In the genomic region with DNA sequence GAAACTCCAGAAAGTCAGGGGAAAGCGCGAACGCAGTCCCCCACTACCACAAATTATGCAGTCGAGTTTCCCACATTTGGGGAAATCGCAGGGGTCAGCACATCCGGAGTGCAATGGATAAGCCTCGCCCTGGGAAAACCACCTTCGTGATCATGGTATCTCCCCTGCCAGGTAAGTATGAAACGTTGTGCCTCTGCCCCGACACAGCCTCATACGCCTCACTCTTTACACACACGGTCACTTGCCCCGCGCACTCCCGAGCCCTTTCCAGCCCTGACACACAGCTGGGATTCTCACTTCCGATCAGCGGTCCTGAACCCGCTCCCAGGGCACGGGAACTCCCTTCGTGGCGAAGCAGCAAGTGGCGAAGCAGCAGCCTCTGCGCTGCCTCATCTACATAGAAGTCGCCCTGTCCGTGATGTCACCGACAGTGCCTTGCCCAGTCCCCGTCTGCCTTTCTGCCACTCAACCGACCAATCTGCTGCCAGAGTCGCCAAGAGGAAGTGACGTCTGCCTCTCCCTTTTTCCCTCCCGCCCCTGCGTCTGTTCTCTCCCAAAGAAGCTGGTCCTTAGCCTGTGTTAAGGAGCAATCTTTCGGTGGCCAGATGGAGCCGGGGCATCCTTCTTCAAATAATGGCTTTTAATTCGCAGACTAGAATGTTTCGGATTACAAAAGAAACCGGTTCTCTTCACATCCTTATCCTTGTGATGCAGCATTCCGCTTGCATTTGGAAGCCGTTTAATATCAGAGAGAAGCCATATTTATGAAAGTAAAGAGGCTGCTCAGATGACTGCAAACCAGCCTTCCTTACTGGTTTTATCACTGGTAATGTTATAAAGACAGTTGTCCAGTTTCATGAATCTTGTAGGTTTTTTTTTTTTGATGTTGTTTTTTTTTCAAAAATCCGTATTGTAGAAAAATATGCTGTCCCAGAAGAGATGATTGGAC, we compare ENCODE assay signal across 8 cellular contexts. TPM values are rescaled to one million over a fixed set of nuclear protein-coding genes. Genes with fewer than 3 reads are reported as not detected.
DNase-seq lines count a peak whose midpoint lies in the region; TF ChIP-seq lines count a peak whose summit lies in the region.
"Not testable (repeated sequence)": the region's sequence is repeated elsewhere in the genome, so short reads cannot be mapped to it uniquely, and the experiment has no call there.

A gene (minus strand): TSS at position 179 of the 949 bp plus-strand sequence.

- H3K27me3 ChIP-seq in A673 (replicated peaks; ENCODE audit: insufficient read depth, low read depth, low read length, poor library complexity) = not testable (repeated sequence)

- peaks cover 26% of the 10 kb centered on the region for H3K27me3 Mint-ChIP-seq in activated naive CD4-positive, alpha-beta T cell treated with anti-CD3 and anti-CD28 coated beads, Interleukin-2, amount 10 ng/mL, durations not matched to agents 7 days and 5 days

- not testable (repeated sequence) for H3K4me1 ChIP-seq in A673 (ENCODE audit: insufficient read depth, low read length, poor library complexity, severe bottlenecking); mesodermal cell (ENCODE audit: control insufficient read depth, insufficient read depth, low read length, poor library complexity, severe bottlenecking)

- intact Hi-C loops in A673 (cut with micrococcal nuclease; ENCODE audit: unreplicated experiment) = not testable (repeated sequence)
- intact Hi-C loops in T-helper 2 cell treated with Interferon-gamma antibody and Interleukin-4, amounts not matched to agents 100 ng/mL and 5 ng/mL, for 36 hours (cut with micrococcal nuclease) = loop anchor here (1.0 kb wide), 1 partner anchor 15 kb away; no protein-coding TSS in a partner anchor

- not testable (repeated sequence) for H3K27ac Mint-ChIP-seq in activated naive CD4-positive, alpha-beta T cell treated with anti-CD3 and anti-CD28 coated beads, Interleukin-2, amount 10 ng/mL, durations not matched to agents 7 days and 5 days

- H3K36me3 ChIP-seq in A673 (ENCODE audit: insufficient read depth, low read length, poor library complexity, severe bottlenecking); mesodermal cell (ENCODE audit: control insufficient read depth, insufficient read depth, low read length): not testable (repeated sequence)

- CTCF ChIA-PET in A673 (lab: Charles Lee); activated naive CD4-positive, alpha-beta T cell treated with anti-CD3 and anti-CD28 coated beads, Interleukin-2, amount 10 ng/mL, durations not matched to agents 7 days and 5 days (lab: Charles Lee): not testable (repeated sequence)

- not testable (repeated sequence) for H3K9me3 Mint-ChIP-seq in activated naive CD4-positive, alpha-beta T cell treated with anti-CD3 and anti-CD28 coated beads, Interleukin-2, amount 10 ng/mL, durations not matched to agents 7 days and 5 days

- H3K9me3 ChIP-seq in A673 (ENCODE audit: low read depth, low read length, poor library complexity, severe bottlenecking); mesodermal cell (ENCODE audit: control insufficient read depth, low read length): not testable (repeated sequence)

- H3K4me1 Mint-ChIP-seq in activated naive CD4-positive, alpha-beta T cell treated with anti-CD3 and anti-CD28 coated beads, Interleukin-2, amount 10 ng/mL, durations not matched to agents 7 days and 5 days = not testable (repeated sequence)

- POLR2A ChIA-PET in A673 (lab: Charles Lee; ENCODE audit: low non-redundant PET) = interaction anchor here (0.7 to 1.6 kb wide), 5 partner anchors 9 to 925 kb away, joined by 3 to 6 read pairs (median 5); a partner anchor contains a TSS

- TF ChIP-seq CTCF in A673 (conservative IDR thresholded peaks at IDR 0.05; ENCODE audit: low read depth, low read length) = not testable (repeated sequence)

- BruUV-seq in A673 (replicated peaks; lab: Mats Ljungman, UMichigan) = TSS peak; percentile 98

- peak within 1 kb of the TSS; percentile 95 for H3K27ac ChIP-seq in A673 (ENCODE audit: low read depth, low read length, poor library complexity, severe bottlenecking)
- peak within 1 kb of the TSS; percentile 95 for H3K27ac ChIP-seq in mesodermal cell (ENCODE audit: low read depth, low read length, severe bottlenecking)

- H3K4me3 ChIP-seq in A673 (ENCODE audit: low read depth, low read length, poor library complexity, severe bottlenecking) (peak within 1 kb of the TSS; percentile 38), mesodermal cell (ENCODE audit: extremely low read depth, insufficient read depth, low read length, poor library complexity, severe bottlenecking) (peak within 1 kb of the TSS; percentile 8)

- not testable (repeated sequence) for H3K36me3 Mint-ChIP-seq in activated naive CD4-positive, alpha-beta T cell treated with anti-CD3 and anti-CD28 coated beads, Interleukin-2, amount 10 ng/mL, durations not matched to agents 7 days and 5 days

- DNase-seq in A673 (ENCODE audit: low spot score) (peak; percentile 89), H4 (ENCODE audit: low spot score) (peak; percentile 65), NCI-H2171 (lab: John Stamatoyannopoulos, UW) (peak; percentile 53), fibroblast of gingiva (ENCODE audit: low read depth) (peak; percentile 74)
- DNase-seq in activated naive CD4-positive, alpha-beta T cell treated with anti-CD3 and anti-CD28 coated beads, Interleukin-2, amount 10 ng/mL, durations not matched to agents 7 days and 5 days = peak; percentile 78
- peak in 3 of 4 experiments; percentile 44 to 56 (median 49) for DNase-seq in stimulated activated CD4-positive, alpha-beta T cell treated with anti-CD3 and anti-CD28 coated beads, Interleukin-1b, Interleukin-23, amount 100 ng/mL, for 24 hours (ENCODE audit: low read depth in 4 of 4, low spot score in 1 of 4)

- 0 to 17% methylated on average over 4 to 7 of the region's 40 CpGs for WGBS in mesodermal cell (ENCODE audit: insufficient coverage in 2 of 2), 2 experiments

- H3K4me3 Mint-ChIP-seq in activated naive CD4-positive, alpha-beta T cell treated with anti-CD3 and anti-CD28 coated beads, Interleukin-2, amount 10 ng/mL, durations not matched to agents 7 days and 5 days = not testable (repeated sequence)

RNA-seq across cellular contexts. Expression of the gene that starts here (rescaled TPM):
- 1,866 and 1,908 TPM in 2 replicates for total RNA-seq in A673 (2021)
- total RNA-seq in H4 (2014; rRNA removed; shearing (Covaris generic)) = not detected in 2 replicates
- 2,343 and 2,397 TPM in 2 replicates for total RNA-seq in T-helper 2 cell treated with Interferon-gamma antibody and Interleukin-4, amounts not matched to agents 100 ng/mL and 5 ng/mL, for 36 hours
- polyA plus RNA-seq in mesodermal cell (2013, experiment 1 of 2) = 6,211 TPM
- polyA plus RNA-seq in mesodermal cell (2013, experiment 2 of 2) = 13,330 TPM

Comparison
In these comparisons a context has a peak if more than half of its experiments do, and no peak if none do; other contexts are left out.
1. Peak in every context shown above with its lines: DNase-seq, H3K4me3 ChIP-seq and H3K27ac ChIP-seq.
2. RNA of the gene that starts here (total RNA-seq): 2,343 to 2,397 TPM in T-helper 2 cell treated with Interferon-gamma antibody and Interleukin-4, amounts not matched to agents 100 ng/mL and 5 ng/mL, for 36 hours and 1,866 to 1,908 TPM in A673; not detected in H4; every median in the first group is over 1,000 times any median in the second.
3. Peak in DNase-seq in H4; RNA of the gene not detected or under 1 TPM.